ENCODE assay signal across 1 cellular context in the genomic region with DNA sequence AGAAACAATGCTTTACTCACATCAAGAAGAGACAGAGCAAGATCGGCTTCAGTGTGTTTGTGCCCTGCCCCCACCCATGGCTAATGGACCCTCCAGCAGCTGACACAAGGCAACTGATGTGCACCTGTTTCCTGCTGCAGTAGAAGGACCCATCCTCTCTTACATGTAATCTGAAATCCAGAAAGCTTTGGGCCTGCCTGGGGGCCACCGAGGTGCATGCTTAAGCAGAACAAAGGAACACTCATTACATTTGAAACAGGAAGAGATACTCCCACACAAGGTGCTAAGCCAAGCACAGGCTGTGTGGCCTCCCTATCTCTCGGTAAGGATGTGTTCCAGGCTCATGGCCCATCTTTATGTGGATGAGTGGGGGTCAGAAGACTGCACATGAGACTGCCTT.
TF ChIP-seq lines count a peak whose summit lies in the region.

No MANE protein-coding gene starts in this region.

TF ChIP-seq in GM12878, 131 proteins besides CTCF, POLR2A, EP300 and RAD21 (continued from another document):
- TF ChIP-seq, protein P1, sequence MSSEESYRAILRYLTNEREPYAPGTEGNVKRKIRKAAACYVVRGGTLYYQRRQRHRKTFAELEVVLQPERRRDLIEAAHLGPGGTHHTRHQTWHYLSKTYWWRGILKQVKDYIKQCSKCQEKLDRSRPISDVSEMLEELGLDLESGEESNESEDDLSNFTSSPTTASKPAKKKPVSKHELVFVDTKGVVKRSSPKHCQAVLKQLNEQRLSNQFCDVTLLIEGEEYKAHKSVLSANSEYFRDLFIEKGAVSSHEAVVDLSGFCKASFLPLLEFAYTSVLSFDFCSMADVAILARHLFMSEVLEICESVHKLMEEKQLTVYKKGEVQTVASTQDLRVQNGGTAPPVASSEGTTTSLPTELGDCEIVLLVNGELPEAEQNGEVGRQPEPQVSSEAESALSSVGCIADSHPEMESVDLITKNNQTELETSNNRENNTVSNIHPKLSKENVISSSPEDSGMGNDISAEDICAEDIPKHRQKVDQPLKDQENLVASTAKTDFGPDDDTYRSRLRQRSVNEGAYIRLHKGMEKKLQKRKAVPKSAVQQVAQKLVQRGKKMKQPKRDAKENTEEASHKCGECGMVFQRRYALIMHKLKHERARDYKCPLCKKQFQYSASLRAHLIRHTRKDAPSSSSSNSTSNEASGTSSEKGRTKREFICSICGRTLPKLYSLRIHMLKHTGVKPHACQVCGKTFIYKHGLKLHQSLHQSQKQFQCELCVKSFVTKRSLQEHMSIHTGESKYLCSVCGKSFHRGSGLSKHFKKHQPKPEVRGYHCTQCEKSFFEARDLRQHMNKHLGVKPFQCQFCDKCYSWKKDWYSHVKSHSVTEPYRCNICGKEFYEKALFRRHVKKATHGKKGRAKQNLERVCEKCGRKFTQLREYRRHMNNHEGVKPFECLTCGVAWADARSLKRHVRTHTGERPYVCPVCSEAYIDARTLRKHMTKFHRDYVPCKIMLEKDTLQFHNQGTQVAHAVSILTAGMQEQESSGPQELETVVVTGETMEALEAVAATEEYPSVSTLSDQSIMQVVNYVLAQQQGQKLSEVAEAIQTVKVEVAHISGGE (CRISPR knock-in tag; IDR thresholded peaks at IDR 0.05), result no peak
- TF ChIP-seq, protein P2, sequence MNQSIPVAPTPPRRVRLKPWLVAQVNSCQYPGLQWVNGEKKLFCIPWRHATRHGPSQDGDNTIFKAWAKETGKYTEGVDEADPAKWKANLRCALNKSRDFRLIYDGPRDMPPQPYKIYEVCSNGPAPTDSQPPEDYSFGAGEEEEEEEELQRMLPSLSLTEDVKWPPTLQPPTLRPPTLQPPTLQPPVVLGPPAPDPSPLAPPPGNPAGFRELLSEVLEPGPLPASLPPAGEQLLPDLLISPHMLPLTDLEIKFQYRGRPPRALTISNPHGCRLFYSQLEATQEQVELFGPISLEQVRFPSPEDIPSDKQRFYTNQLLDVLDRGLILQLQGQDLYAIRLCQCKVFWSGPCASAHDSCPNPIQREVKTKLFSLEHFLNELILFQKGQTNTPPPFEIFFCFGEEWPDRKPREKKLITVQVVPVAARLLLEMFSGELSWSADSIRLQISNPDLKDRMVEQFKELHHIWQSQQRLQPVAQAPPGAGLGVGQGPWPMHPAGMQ (IDR thresholded peaks at IDR 0.05; ENCODE audit: borderline replicate concordance), result no peak
- TF ChIP-seq NR2F1 (conservative IDR thresholded peaks at IDR 0.05) (no peak), EED (IDR thresholded peaks at IDR 0.05; ENCODE audit: low read depth) (peak; percentile 30), RBBP5 (conservative IDR thresholded peaks at IDR 0.05) (no peak), SUZ12 (IDR thresholded peaks at IDR 0.05; ENCODE audit: unreplicated experiment) (no peak), IKZF1 (conservative IDR thresholded peaks at IDR 0.05) (no peak), CEBPB (IDR thresholded peaks at IDR 0.05; ENCODE audit: borderline replicate concordance in 1 of 2, low read depth in 2 of 2, low read length in 2 of 2) (peak in 1 of 2 experiments; percentile 47; a peak in 1 of 4 replicates), HDGF (IDR thresholded peaks at IDR 0.05) (no peak), MTA2 (IDR thresholded peaks at IDR 0.05; ENCODE audit: low read depth) (no peak), ETV6 (conservative IDR thresholded peaks at IDR 0.05 in 1 of 2, IDR thresholded peaks at IDR 0.05 in 1 of 2; ENCODE audit: borderline replicate concordance in 1 of 2, low read depth in 1 of 2) (no peak), NBN (IDR thresholded peaks at IDR 0.05) (no peak), NR2C2 (IDR thresholded peaks at IDR 0.05; ENCODE audit: borderline replicate concordance, control insufficient read depth, insufficient read length, low read depth) (no peak), MEF2B (IDR thresholded peaks at IDR 0.05; ENCODE audit: partially characterized antibody, poor library complexity, severe bottlenecking) (no peak), CREB1 (IDR thresholded peaks at IDR 0.05; ENCODE audit: low read depth) (no peak), RFX5 (IDR thresholded peaks at IDR 0.05; ENCODE audit: low read depth, low read length) (no peak), CHD4 (IDR thresholded peaks at IDR 0.05) (no peak), IKZF2 (IDR thresholded peaks at IDR 0.05) (no peak), ZNF622 (IDR thresholded peaks at IDR 0.05) (no peak), ATF7 (IDR thresholded peaks at IDR 0.05; ENCODE audit: low read depth) (no peak), SMARCA5 (IDR thresholded peaks at IDR 0.05) (no peak), KLF5 (IDR thresholded peaks at IDR 0.05; ENCODE audit: partially characterized antibody) (no peak), SP1 (IDR thresholded peaks at IDR 0.05; ENCODE audit: low read depth, low read length) (no peak), BCL11A (IDR thresholded peaks at IDR 0.05; ENCODE audit: low read depth, low read length) (no peak), EGR1 (IDR thresholded peaks at IDR 0.05; ENCODE audit: borderline replicate concordance in 1 of 2, low read depth in 2 of 2, low read length in 2 of 2) (0 out of 3 replicates have a peak, but pooled peaks of 1 of the 2 experiments have one; percentile 16), TCF7 (IDR thresholded peaks at IDR 0.05; ENCODE audit: borderline replicate concordance) (no peak), SPI1 (IDR thresholded peaks at IDR 0.05; ENCODE audit: borderline replicate concordance, insufficient read depth, low read depth, low read length) (no peak), NFIC (IDR thresholded peaks at IDR 0.05; ENCODE audit: low read depth, low read length) (no peak), MXI1 (IDR thresholded peaks at IDR 0.05; ENCODE audit: low read depth, low read length) (no peak), CBX5 (IDR thresholded peaks at IDR 0.05; ENCODE audit: low read depth) (peak; percentile 73; the same call in 1 of the 2 replicates), CBX3 (IDR thresholded peaks at IDR 0.05; ENCODE audit: borderline replicate concordance, low read depth) (no peak), TCF3 (IDR thresholded peaks at IDR 0.05; ENCODE audit: borderline replicate concordance, insufficient read depth, low read depth, low read length) (peak; percentile 43; the same call in 1 of the 2 replicates), SRF (IDR thresholded peaks at IDR 0.05; ENCODE audit: low read depth in 2 of 2, low read length in 2 of 2) (no peak), POLR2AphosphoS2 (IDR thresholded peaks at IDR 0.05; ENCODE audit: low read depth, low read length) (no peak), TCF12 (IDR thresholded peaks at IDR 0.05; ENCODE audit: low read depth, low read length) (peak; percentile 78; the same call in 1 of the 2 replicates), NRF1 (conservative IDR thresholded peaks at IDR 0.05; ENCODE audit: low read depth, low read length) (no peak), RAD51 (IDR thresholded peaks at IDR 0.05) (no peak), MEF2A (IDR thresholded peaks at IDR 0.05; ENCODE audit: insufficient read depth, low read depth, low read length) (no peak), FOXM1 (IDR thresholded peaks at IDR 0.05; ENCODE audit: low read depth, low read length) (peak; percentile 78), PAX8 (IDR thresholded peaks at IDR 0.05) (no peak), ZSCAN29 (IDR thresholded peaks at IDR 0.05) (no peak), PML (IDR thresholded peaks at IDR 0.05; ENCODE audit: low read length) (no peak), NFYA (IDR thresholded peaks at IDR 0.05; ENCODE audit: borderline replicate concordance, low read depth, low read length) (no peak), SMAD5 (IDR thresholded peaks at IDR 0.05; ENCODE audit: low read depth) (no peak)
- TF ChIP-seq, protein P3, sequence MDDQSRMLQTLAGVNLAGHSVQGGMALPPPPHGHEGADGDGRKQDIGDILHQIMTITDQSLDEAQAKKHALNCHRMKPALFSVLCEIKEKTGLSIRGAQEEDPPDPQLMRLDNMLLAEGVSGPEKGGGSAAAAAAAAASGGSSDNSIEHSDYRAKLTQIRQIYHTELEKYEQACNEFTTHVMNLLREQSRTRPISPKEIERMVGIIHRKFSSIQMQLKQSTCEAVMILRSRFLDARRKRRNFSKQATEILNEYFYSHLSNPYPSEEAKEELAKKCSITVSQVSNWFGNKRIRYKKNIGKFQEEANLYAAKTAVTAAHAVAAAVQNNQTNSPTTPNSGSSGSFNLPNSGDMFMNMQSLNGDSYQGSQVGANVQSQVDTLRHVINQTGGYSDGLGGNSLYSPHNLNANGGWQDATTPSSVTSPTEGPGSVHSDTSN (IDR thresholded peaks at IDR 0.05; ENCODE audit: insufficient replicate concordance, low read depth, low read length), result no peak
- TF ChIP-seq, protein P4, sequence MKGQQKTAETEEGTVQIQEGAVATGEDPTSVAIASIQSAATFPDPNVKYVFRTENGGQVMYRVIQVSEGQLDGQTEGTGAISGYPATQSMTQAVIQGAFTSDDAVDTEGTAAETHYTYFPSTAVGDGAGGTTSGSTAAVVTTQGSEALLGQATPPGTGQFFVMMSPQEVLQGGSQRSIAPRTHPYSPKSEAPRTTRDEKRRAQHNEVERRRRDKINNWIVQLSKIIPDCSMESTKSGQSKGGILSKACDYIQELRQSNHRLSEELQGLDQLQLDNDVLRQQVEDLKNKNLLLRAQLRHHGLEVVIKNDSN (IDR thresholded peaks at IDR 0.05; ENCODE audit: borderline replicate concordance, extremely low read length, insufficient read depth, low read depth, low read length), result no peak
- TF ChIP-seq, protein P5, sequence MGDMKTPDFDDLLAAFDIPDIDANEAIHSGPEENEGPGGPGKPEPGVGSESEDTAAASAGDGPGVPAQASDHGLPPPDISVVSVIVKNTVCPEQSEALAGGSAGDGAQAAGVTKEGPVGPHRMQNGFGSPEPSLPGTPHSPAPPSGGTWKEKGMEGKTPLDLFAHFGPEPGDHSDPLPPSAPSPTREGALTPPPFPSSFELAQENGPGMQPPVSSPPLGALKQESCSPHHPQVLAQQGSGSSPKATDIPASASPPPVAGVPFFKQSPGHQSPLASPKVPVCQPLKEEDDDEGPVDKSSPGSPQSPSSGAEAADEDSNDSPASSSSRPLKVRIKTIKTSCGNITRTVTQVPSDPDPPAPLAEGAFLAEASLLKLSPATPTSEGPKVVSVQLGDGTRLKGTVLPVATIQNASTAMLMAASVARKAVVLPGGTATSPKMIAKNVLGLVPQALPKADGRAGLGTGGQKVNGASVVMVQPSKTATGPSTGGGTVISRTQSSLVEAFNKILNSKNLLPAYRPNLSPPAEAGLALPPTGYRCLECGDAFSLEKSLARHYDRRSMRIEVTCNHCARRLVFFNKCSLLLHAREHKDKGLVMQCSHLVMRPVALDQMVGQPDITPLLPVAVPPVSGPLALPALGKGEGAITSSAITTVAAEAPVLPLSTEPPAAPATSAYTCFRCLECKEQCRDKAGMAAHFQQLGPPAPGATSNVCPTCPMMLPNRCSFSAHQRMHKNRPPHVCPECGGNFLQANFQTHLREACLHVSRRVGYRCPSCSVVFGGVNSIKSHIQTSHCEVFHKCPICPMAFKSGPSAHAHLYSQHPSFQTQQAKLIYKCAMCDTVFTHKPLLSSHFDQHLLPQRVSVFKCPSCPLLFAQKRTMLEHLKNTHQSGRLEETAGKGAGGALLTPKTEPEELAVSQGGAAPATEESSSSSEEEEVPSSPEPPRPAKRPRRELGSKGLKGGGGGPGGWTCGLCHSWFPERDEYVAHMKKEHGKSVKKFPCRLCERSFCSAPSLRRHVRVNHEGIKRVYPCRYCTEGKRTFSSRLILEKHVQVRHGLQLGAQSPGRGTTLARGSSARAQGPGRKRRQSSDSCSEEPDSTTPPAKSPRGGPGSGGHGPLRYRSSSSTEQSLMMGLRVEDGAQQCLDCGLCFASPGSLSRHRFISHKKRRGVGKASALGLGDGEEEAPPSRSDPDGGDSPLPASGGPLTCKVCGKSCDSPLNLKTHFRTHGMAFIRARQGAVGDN (IDR thresholded peaks at IDR 0.05), result no peak
- TF ChIP-seq, protein P6, sequence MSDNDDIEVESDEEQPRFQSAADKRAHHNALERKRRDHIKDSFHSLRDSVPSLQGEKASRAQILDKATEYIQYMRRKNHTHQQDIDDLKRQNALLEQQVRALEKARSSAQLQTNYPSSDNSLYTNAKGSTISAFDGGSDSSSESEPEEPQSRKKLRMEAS (IDR thresholded peaks at IDR 0.05; ENCODE audit: low read depth, low read length), result no peak
